In genomic region chr11:12249590-12250260, GRCh38 we compare ENCODE assay signal across 8 cellular contexts.
DNase-seq lines count a peak whose midpoint lies in the region; ATAC-seq and TF ChIP-seq lines count a peak whose summit lies in the region.
"Had no signal": no experiment of that assay in that cellular context is flagged by ENCODE, and none has a peak within 500 bp of the region (broad histone marks: within the 10 kb centered on the region; RNA-seq: fewer than 3 reads in every experiment).

No MANE protein-coding gene starts in this region.

- peaks cover 12 to 37% (median 27%) of the 10 kb centered on the region in 4 donors for H3K4me1 ChIP-seq in upper lobe of left lung

- TF ChIP-seq EP300 in upper lobe of left lung (IDR thresholded peaks at IDR 0.05) = no peak

- TF ChIP-seq CTCF in upper lobe of left lung (IDR thresholded peaks at IDR 0.05) = no peak

- peaks cover 0 to 22% (median 10%) of the 10 kb centered on the region in 4 donors for H3K36me3 ChIP-seq in upper lobe of left lung

- DNase-seq in NCI-H128 (lab: John Stamatoyannopoulos, UW; ENCODE audit: unreplicated experiment) (peak; percentile 91), NCI-H526 (lab: John Stamatoyannopoulos, UW) (peak; percentile 86 to 96), upper lobe of left lung (peak in 1 of 2 donors; percentile 54), AG08396 (ENCODE audit: low spot score) (no peak), MV-4-11 (lab: John Stamatoyannopoulos, UW) (no peak)
- DNase-seq: spleen had no signal

- no peak for TF ChIP-seq POLR2A in upper lobe of left lung (IDR thresholded peaks at IDR 0.05)

- WGBS in upper lobe of left lung, 2 donors = 73 to 80% methylated on average over 20 of the region's 20 CpGs

- H3K27ac ChIP-seq in upper lobe of left lung = peak overlapping the region; percentile 38 to 71 (median 62)
- H3K27ac ChIP-seq: spleen had no signal

- ATAC-seq in esophagus mucosa (peak; percentile 4), upper lobe of left lung (ENCODE audit: low FRiP score in 2 of 2) (no peak), GM21717 (IDR thresholded peaks at IDR 0.05; ENCODE audit: unreplicated experiment) (no peak)

- H3K9me3 ChIP-seq in upper lobe of left lung = no peaks in the 10 kb centered on the region
- H3K9me3 ChIP-seq: spleen had no signal

- no peaks in the 10 kb centered on the region for H3K27me3 ChIP-seq in upper lobe of left lung
- H3K27me3 ChIP-seq: spleen had no signal

- no peak overlapping the region for H3K4me3 ChIP-seq in upper lobe of left lung
- H3K4me3 ChIP-seq: spleen had no signal

Comparison
In these comparisons a context has a peak if more than half of its experiments do, and no peak if none do; other contexts are left out.
1. DNase-seq: peak in NCI-H128 (single experiment) and NCI-H526 (2 of 2); none in AG08396 (single experiment) and MV-4-11 (single experiment).